Comparison of ENCODE assay signal across 8 cellular contexts in the genomic region with DNA sequence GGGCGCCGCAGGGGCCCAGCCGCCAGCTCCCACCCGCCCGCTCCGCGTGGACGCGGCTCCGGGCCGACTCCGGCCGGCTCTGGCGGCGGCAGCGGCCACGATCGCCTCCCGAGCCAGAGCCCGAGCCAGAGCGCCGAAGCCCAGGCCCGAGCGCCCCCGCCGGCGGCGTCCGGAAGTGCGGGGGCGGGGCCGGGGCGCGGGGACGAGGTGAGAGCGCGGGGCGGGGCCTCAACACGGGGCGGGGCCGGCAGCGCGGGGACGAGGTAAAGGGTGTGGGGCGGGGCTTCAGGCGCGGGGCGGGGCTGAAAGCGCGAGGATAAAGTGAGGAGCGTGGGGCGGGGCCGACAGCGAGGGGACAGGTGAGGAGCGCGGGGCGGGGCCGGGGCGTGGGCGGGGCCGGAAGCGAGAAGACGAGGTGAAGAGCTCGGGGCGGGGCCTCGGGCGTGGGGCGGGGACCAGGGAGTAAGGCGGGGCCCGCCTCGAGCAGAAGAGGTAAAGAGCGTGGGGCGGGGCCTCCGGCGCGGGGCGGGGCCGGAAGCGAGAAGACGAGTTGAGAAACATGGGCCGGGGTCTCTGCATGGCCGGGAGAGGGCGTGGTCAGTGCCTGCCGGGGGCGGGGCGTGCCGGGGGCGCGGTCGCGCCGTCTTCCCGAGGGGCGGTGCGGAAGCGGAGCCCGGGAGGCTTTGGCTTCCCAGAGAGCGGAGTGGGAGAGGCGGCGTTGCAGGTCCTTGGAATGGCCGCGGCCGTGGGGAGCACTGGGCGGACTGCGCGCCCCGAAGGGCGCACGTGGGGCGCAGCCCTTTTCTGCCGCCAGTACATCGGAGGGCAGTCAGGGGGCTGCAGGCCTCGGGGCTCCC. TPM values are rescaled to one million over a fixed set of nuclear protein-coding genes. Genes with fewer than 3 reads are reported as not detected.
DNase-seq lines count a peak whose midpoint lies in the region; ATAC-seq, FAIRE-seq and TF ChIP-seq lines count a peak whose summit lies in the region.

A gene with protein sequence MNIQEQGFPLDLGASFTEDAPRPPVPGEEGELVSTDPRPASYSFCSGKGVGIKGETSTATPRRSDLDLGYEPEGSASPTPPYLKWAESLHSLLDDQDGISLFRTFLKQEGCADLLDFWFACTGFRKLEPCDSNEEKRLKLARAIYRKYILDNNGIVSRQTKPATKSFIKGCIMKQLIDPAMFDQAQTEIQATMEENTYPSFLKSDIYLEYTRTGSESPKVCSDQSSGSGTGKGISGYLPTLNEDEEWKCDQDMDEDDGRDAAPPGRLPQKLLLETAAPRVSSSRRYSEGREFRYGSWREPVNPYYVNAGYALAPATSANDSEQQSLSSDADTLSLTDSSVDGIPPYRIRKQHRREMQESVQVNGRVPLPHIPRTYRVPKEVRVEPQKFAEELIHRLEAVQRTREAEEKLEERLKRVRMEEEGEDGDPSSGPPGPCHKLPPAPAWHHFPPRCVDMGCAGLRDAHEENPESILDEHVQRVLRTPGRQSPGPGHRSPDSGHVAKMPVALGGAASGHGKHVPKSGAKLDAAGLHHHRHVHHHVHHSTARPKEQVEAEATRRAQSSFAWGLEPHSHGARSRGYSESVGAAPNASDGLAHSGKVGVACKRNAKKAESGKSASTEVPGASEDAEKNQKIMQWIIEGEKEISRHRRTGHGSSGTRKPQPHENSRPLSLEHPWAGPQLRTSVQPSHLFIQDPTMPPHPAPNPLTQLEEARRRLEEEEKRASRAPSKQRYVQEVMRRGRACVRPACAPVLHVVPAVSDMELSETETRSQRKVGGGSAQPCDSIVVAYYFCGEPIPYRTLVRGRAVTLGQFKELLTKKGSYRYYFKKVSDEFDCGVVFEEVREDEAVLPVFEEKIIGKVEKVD (minus strand): TSS at position 177 of the 857 bp plus-strand sequence. CDS start 5,698 bp downstream, outside the sequence.

- H3K23me2 ChIP-seq in H1 (ENCODE audit: low read depth, low read length), result peaks cover 7% of the 10 kb centered on the region; the same call in 1 of the 2 replicates

- H3K4me1 ChIP-seq in CD8-positive, alpha-beta T cell (ENCODE audit: insufficient read depth, low read length), result peaks cover 61% of the 10 kb centered on the region
- H3K4me1 ChIP-seq in HUES48 (ENCODE audit: control insufficient read depth, insufficient read depth, low read length), result no peaks in the 10 kb centered on the region
- H3K4me1 ChIP-seq in H1 (replicated peaks in 1 of 4; ENCODE audit: control insufficient read depth in 3 of 4, insufficient read depth in 4 of 4, low read length in 3 of 4), result peaks cover 0 to 4% (median 2%) of the 10 kb centered on the region in 4 experiments; a peak in 4 of 7 replicates
- H3K4me1 ChIP-seq in mesenchymal stem cell (ENCODE audit: control insufficient read depth, insufficient read depth, low read depth, low read length), result peaks cover 23% of the 10 kb centered on the region

- H3K4me2 ChIP-seq in H1 (ENCODE audit: insufficient read depth in 1 of 2, low read depth in 2 of 2, low read length in 2 of 2), result peak within 1 kb of the TSS; percentile 88 to 91
- H3K4me2 ChIP-seq in mesenchymal stem cell (ENCODE audit: low read length, poor library complexity, severe bottlenecking), result peak within 1 kb of the TSS; percentile 95

- no peak within 1 kb of the TSS for H2AK5ac ChIP-seq in H1 (ENCODE audit: low read depth, low read length)
- no peak within 1 kb of the TSS for H2AK5ac ChIP-seq in mesenchymal stem cell (ENCODE audit: low read length, severe bottlenecking)

- H4K91ac ChIP-seq in H1 (replicated peaks; ENCODE audit: insufficient read length, low read length), result no peak within 1 kb of the TSS
- peak within 1 kb of the TSS; percentile 89 for H4K91ac ChIP-seq in mesenchymal stem cell (ENCODE audit: low read length)

- no peak within 1 kb of the TSS for H3K14ac ChIP-seq in H1 (ENCODE audit: insufficient read length)
- H3K14ac ChIP-seq in mesenchymal stem cell (ENCODE audit: low read length in 2 of 2), result peak within 1 kb of the TSS in 1 of 2 experiments; percentile 30

- CTCF ChIA-PET in CD8-positive, alpha-beta T cell (lab: Charles Lee), result interaction anchor here (1.0 to 1.7 kb wide), 4 partner anchors 31 to 256 kb away, joined by 3 to 9 read pairs (median 4); a partner anchor contains a TSS
- CTCF ChIA-PET in H1 (lab: Charles Lee; ENCODE audit: partially characterized antibody), result interaction anchor here (0.6 to 2.0 kb wide), 6 partner anchors 13 to 247 kb away, joined by 3 to 9 read pairs (median 5); a partner anchor contains a TSS

- no peak for TF ChIP-seq EP300 in H1 (IDR thresholded peaks at IDR 0.05; ENCODE audit: borderline replicate concordance in 1 of 2, low read depth in 2 of 2, low read length in 2 of 2)

- no peaks in the 10 kb centered on the region for H3K27me3 ChIP-seq in CD8-positive, alpha-beta T cell (ENCODE audit: insufficient read depth, low read length)
- H3K27me3 ChIP-seq in HUES48 (ENCODE audit: control insufficient read depth, insufficient read depth, low read length), result no peaks in the 10 kb centered on the region
- H3K27me3 ChIP-seq in H1 (replicated peaks in 1 of 4; ENCODE audit: control insufficient read depth in 3 of 4, extremely low read depth in 1 of 4, insufficient read depth in 3 of 4, low read length in 3 of 4), result no peaks in the 10 kb centered on the region
- H3K27me3 ChIP-seq in mesenchymal stem cell (ENCODE audit: control insufficient read depth in 1 of 2, insufficient read depth in 1 of 2, low read length in 2 of 2), result no peaks in the 10 kb centered on the region

- DNase-seq in CD8-positive, alpha-beta T cell, result peak; percentile 100
- DNase-seq in NOMO-1 treated with dmso at 0.1 percent for 144 hours (lab: John Stamatoyannopoulos, UW; ENCODE audit: unreplicated experiment), result peak; percentile 94
- DNase-seq in activated CD8-positive, alpha-beta memory T cell treated with anti-CD3 and anti-CD28 coated beads for 48 hours (ENCODE audit: low read depth in 2 of 3, low spot score in 2 of 3), result peak; percentile 99 to 100 (median 100)
- peak; percentile 94 to 100 for DNase-seq in H1 (ENCODE audit: low read depth in 1 of 2, low spot score in 2 of 2)
- peak; percentile 95 for DNase-seq in mesenchymal stem cell
- DNase-seq in stimulated activated CD8-positive, alpha-beta memory T cell treated with anti-CD3 and anti-CD28 coated beads, Interleukin-12 subunit alpha, Interleukin-12 subunit beta, amount 100 ng/mL, for 24 hours (ENCODE audit: extremely low read depth), result peak; percentile 100

- H3K79me2 ChIP-seq in H1 (ENCODE audit: control insufficient read depth in 1 of 2, insufficient read depth in 2 of 2, low read length in 2 of 2), result peaks cover 5 to 38% of the 10 kb centered on the region in 2 experiments; a peak in 3 of 4 replicates

- H3K9ac ChIP-seq in HUES48 (ENCODE audit: low read depth, low read length) (peak within 1 kb of the TSS; percentile 77), H1 (replicated peaks in 1 of 4; ENCODE audit: extremely low read depth in 1 of 4, low read depth in 3 of 4, low read length in 3 of 4) (peak within 1 kb of the TSS; percentile 45 to 95 (median 60)), mesenchymal stem cell (ENCODE audit: low read length) (peak within 1 kb of the TSS; percentile 87)

- peaks cover 62% of the 10 kb centered on the region for H3K4me1 Mint-ChIP-seq in CD8-positive, alpha-beta T cell (ENCODE audit: low read depth)

- H3K4me3 ChIP-seq in CD8-positive, alpha-beta T cell (ENCODE audit: low read depth, low read length), result peak within 1 kb of the TSS; percentile 58
- H3K4me3 ChIP-seq in HUES48 (ENCODE audit: low read depth, low read length) (peak within 1 kb of the TSS; percentile 68), H1 (ENCODE audit: extremely low read depth in 1 of 4, insufficient read depth in 2 of 4, low read depth in 3 of 4, low read length in 4 of 4) (peak within 1 kb of the TSS; percentile 63 to 89 (median 74)), mesenchymal stem cell (ENCODE audit: insufficient read depth in 1 of 2, low read depth in 1 of 2, low read length in 2 of 2) (peak within 1 kb of the TSS; percentile 72 to 83)

- no peak within 1 kb of the TSS for H2BK20ac ChIP-seq in H1 (ENCODE audit: low read length)

- H2BK15ac ChIP-seq in H1 (ENCODE audit: low read length), result no peak within 1 kb of the TSS
- peak within 1 kb of the TSS; percentile 77 for H2BK15ac ChIP-seq in mesenchymal stem cell (ENCODE audit: low read depth, poor library complexity, severe bottlenecking)

- no peaks in the 10 kb centered on the region for H3K9me3 Mint-ChIP-seq in CD8-positive, alpha-beta T cell

- H2BK5ac ChIP-seq in H1 (ENCODE audit: low read depth, low read length), result peak within 1 kb of the TSS; percentile 44; the same call in 1 of the 2 replicates
- no peak within 1 kb of the TSS for H2BK5ac ChIP-seq in mesenchymal stem cell (ENCODE audit: low read depth, low read length, poor library complexity, severe bottlenecking)

- H3K9me3 ChIP-seq in CD8-positive, alpha-beta T cell (ENCODE audit: low read length), result no peaks in the 10 kb centered on the region
- H3K9me3 ChIP-seq in HUES48 (ENCODE audit: control insufficient read depth, insufficient read depth, low read length) (no peaks in the 10 kb centered on the region), H1 (ENCODE audit: insufficient read depth in 2 of 2, low read depth in 1 of 2, low read length in 1 of 2) (no peaks in the 10 kb centered on the region), mesenchymal stem cell (ENCODE audit: control insufficient read depth, low read length) (no peaks in the 10 kb centered on the region)

- H3K36me3 ChIP-seq in CD8-positive, alpha-beta T cell (ENCODE audit: insufficient read depth, low read length), result peaks cover 4% of the 10 kb centered on the region
- H3K36me3 ChIP-seq in HUES48 (ENCODE audit: control insufficient read depth, insufficient read depth, low read length) (peaks cover 12% of the 10 kb centered on the region), H1 (ENCODE audit: control insufficient read depth in 2 of 4, insufficient read depth in 4 of 4, low read length in 3 of 4) (0 out of 8 replicates have a peak, but pooled peaks cover 0 to 3% (median 0%) of the 10 kb centered on the region in 4 experiments), mesenchymal stem cell (ENCODE audit: control insufficient read depth in 1 of 2, insufficient read depth in 2 of 2, low read depth in 1 of 2, low read length in 2 of 2) (peaks cover 0 to 8% of the 10 kb centered on the region in 2 experiments)

- H2AFZ ChIP-seq in H1 (ENCODE audit: low read length) (no peak within 1 kb of the TSS), mesenchymal stem cell (ENCODE audit: low read depth, low read length) (peak within 1 kb of the TSS; percentile 74)

- peak; percentile 17 for TF ChIP-seq CTCF in CD8-positive, alpha-beta T cell (IDR thresholded peaks at IDR 0.05)
- TF ChIP-seq CTCF in H1 (IDR thresholded peaks at IDR 0.05; ENCODE audit: control extremely low read depth in 1 of 3, insufficient read depth in 1 of 3, low read depth in 1 of 3, low read length in 3 of 3), result peak; percentile 44 to 64 (median 51)

- no peak within 1 kb of the TSS for H4K5ac ChIP-seq in H1 (ENCODE audit: insufficient read length, low read depth, low read length)

- H2BK120ac ChIP-seq in H1 (replicated peaks; ENCODE audit: low read depth, low read length) (no peak within 1 kb of the TSS), mesenchymal stem cell (ENCODE audit: low read depth, low read length) (no peak within 1 kb of the TSS)

- 12% methylated on average over 5 of the region's 113 CpGs; no CpG with 5 or more reads in 1 of the 2 experiments for WGBS in H1 (ENCODE audit: extremely low coverage in 1 of 2, insufficient coverage in 1 of 2, insufficient read length in 1 of 2, insufficient replicate concordance in 2 of 2, low coverage in 1 of 2, low lambda C conversion rate in 2 of 2, missing lambda C conversion rate in 1 of 2), 2 experiments
- 3% methylated on average over 72 of the region's 113 CpGs for WGBS in mesenchymal stem cell

- ATAC-seq in CD8-positive, alpha-beta T cell, result peak; percentile 87
- ATAC-seq in GM19468 (IDR thresholded peaks at IDR 0.05; ENCODE audit: extremely low read depth, unreplicated experiment), result peak; percentile 23

- intact Hi-C loops in CD8-positive, alpha-beta T cell (cut with DNase I, micrococcal nuclease), result loop anchor here (1.0 to 5.0 kb wide), 13 partner anchors 18 to 299 kb away; a partner anchor contains a TSS

- H4K20me1 ChIP-seq in H1 (replicated peaks in 1 of 2; ENCODE audit: control insufficient read depth in 1 of 2, insufficient read depth in 2 of 2, low read length in 2 of 2), result peaks cover 8 to 14% of the 10 kb centered on the region in 2 experiments

- no peak for FAIRE-seq in H1 (lab: Jason Lieb, UNC)

- peak; percentile 34 to 62; a peak in 3 of 4 replicates for TF ChIP-seq RAD21 in H1 (IDR thresholded peaks at IDR 0.05 in 1 of 2, conservative IDR thresholded peaks at IDR 0.05 in 1 of 2; ENCODE audit: low read depth in 2 of 2, low read length in 2 of 2)

- H3K18ac ChIP-seq in H1 (ENCODE audit: extremely low read depth, low read length), result no peak within 1 kb of the TSS; the same call in 1 of the 2 replicates
- peak within 1 kb of the TSS; percentile 75 to 87 for H3K18ac ChIP-seq in mesenchymal stem cell (ENCODE audit: low read depth in 1 of 2, low read length in 2 of 2)

- no peaks in the 10 kb centered on the region for H3K27me3 Mint-ChIP-seq in CD8-positive, alpha-beta T cell (ENCODE audit: low read depth)

- peak within 1 kb of the TSS; percentile 91 for H3K4me3 Mint-ChIP-seq in CD8-positive, alpha-beta T cell

- POLR2A ChIA-PET in CD8-positive, alpha-beta T cell (lab: Charles Lee), result interaction anchor here (1.0 to 1.7 kb wide), 5 partner anchors 28 to 125 kb away, joined by 3 to 13 read pairs (median 5); a partner anchor contains a TSS
- POLR2A ChIA-PET in H1 (lab: Charles Lee; ENCODE audit: partially characterized antibody), result interaction anchor here (0.9 to 2.7 kb wide), 5 partner anchors 9 to 123 kb away, joined by 3 to 12 read pairs (median 5); a partner anchor contains a TSS

- H3K23ac ChIP-seq in H1 (ENCODE audit: insufficient read length), result no peak within 1 kb of the TSS
- H3K23ac ChIP-seq in mesenchymal stem cell (ENCODE audit: low read length in 2 of 2), result peak within 1 kb of the TSS in 1 of 2 experiments; percentile 80

- no peak within 1 kb of the TSS for H3K56ac ChIP-seq in H1 (replicated peaks; ENCODE audit: insufficient read length, low read depth, low read length)

- peak within 1 kb of the TSS; percentile 68 for H4K8ac ChIP-seq in H1 (ENCODE audit: extremely low read depth, insufficient read depth, low read length)
- peak within 1 kb of the TSS; percentile 98 for H4K8ac ChIP-seq in mesenchymal stem cell (ENCODE audit: low read length)

- H3K36me3 Mint-ChIP-seq in CD8-positive, alpha-beta T cell, result peaks cover 15% of the 10 kb centered on the region

- H3K27ac Mint-ChIP-seq in CD8-positive, alpha-beta T cell, result peak within 1 kb of the TSS; percentile 89

- peak within 1 kb of the TSS; percentile 47 for H3K27ac ChIP-seq in CD8-positive, alpha-beta T cell (ENCODE audit: low read depth, low read length)
- no peak within 1 kb of the TSS for H3K27ac ChIP-seq in HUES48 (ENCODE audit: low read depth, low read length)
- no peak within 1 kb of the TSS for H3K27ac ChIP-seq in H1 (ENCODE audit: low read depth, low read length)
- no peak within 1 kb of the TSS for H3K27ac ChIP-seq in mesenchymal stem cell (ENCODE audit: low read length, poor library complexity, severe bottlenecking)

- H2BK12ac ChIP-seq in H1 (ENCODE audit: low read depth, low read length), result peak within 1 kb of the TSS; percentile 39; the same call in 1 of the 2 replicates
- H2BK12ac ChIP-seq in mesenchymal stem cell (ENCODE audit: low read length in 2 of 2), result peak within 1 kb of the TSS; percentile 45 to 69

- peak within 1 kb of the TSS; percentile 78 for H3K4ac ChIP-seq in H1 (replicated peaks; ENCODE audit: insufficient read length, low read depth, low read length)
- peak within 1 kb of the TSS in 1 of 2 experiments; percentile 49 for H3K4ac ChIP-seq in mesenchymal stem cell (ENCODE audit: low read depth in 1 of 2, low read length in 2 of 2)

- H3K79me1 ChIP-seq in H1 (ENCODE audit: low read depth, low read length) (peaks cover 18% of the 10 kb centered on the region), mesenchymal stem cell (replicated peaks; ENCODE audit: low read length, poor library complexity, severe bottlenecking) (peaks cover 12% of the 10 kb centered on the region)

- peak in 1 of 2 experiments; percentile 44; a peak in 1 of 3 replicates for TF ChIP-seq POLR2A in H1 (IDR thresholded peaks at IDR 0.05; ENCODE audit: control extremely low read depth in 1 of 2, low read depth in 2 of 2, low read length in 2 of 2)

RNA-seq across cellular contexts. Expression of the gene that starts here (rescaled TPM):
- 10 to 100 TPM; 25.4 to 28.6 TPM for total RNA-seq in CD8-positive, alpha-beta T cell
- total RNA-seq in H1 (2021; fragmentation: NEBNext Ultra II Directional; extraction: Animal tissue kit (Norgen Biotek cat#: 25700)), result 41.9 and 43.2 TPM in 2 replicates
- 12.5 and 26.7 TPM in 2 replicates for polyA plus RNA-seq in H1 (2011; rRNA removed)
- polyA plus RNA-seq in H1 (2011; cell fraction: cytosol; rRNA removed), result 29.7 TPM
- polyA plus RNA-seq in H1 (2011; cell fraction: nucleus; rRNA removed), result 30.5 TPM
- polyA plus RNA-seq in H1 (2012, experiment 1 of 2), result 21.0 to 35.0 TPM (median 34.0 TPM) in 4 replicates
- 23.6 TPM for polyA plus RNA-seq in H1 (2012, experiment 2 of 2)
- polyA plus RNA-seq in H1 (2013, experiment 1 of 2), result 20.5 TPM
- 21.4 TPM for polyA plus RNA-seq in H1 (2013, experiment 2 of 2)
- 7.3 and 10.3 TPM in 2 replicates for polyA minus RNA-seq in H1 (2011; rRNA and poly(A)+ RNA removed)
- 28.0 TPM for polyA minus RNA-seq in H1 (2011; cell fraction: cytosol; rRNA and poly(A)+ RNA removed)
- 12.3 TPM for polyA minus RNA-seq in H1 (2011; cell fraction: nucleus; rRNA and poly(A)+ RNA removed)
- polyA plus RNA-seq in mesenchymal stem cell (2013, experiment 1 of 2), result 8.3 TPM
- polyA plus RNA-seq in mesenchymal stem cell (2013, experiment 2 of 2), result 8.7 TPM
